Comparison of ENCODE assay signal across 1 cellular context in genomic region chr3:115822572-115822971, GRCh38.
TF ChIP-seq lines count a peak whose summit lies in the region.

No MANE protein-coding gene starts in this region.

TF ChIP-seq in HepG2, 621 proteins besides CTCF, POLR2A, EP300 and RAD21 (continued from another document and continues in another):
- TF ChIP-seq ARID5B (CRISPR knock-in tag; IDR thresholded peaks at IDR 0.05) (peak; percentile 86), ZNF101 (CRISPR knock-in tag; IDR thresholded peaks at IDR 0.05; ENCODE audit: borderline replicate concordance, low read depth) (no peak), SIX1 (CRISPR knock-in tag; IDR thresholded peaks at IDR 0.05; ENCODE audit: borderline replicate concordance) (no peak), ZNF501 (CRISPR knock-in tag; IDR thresholded peaks at IDR 0.05) (no peak), HOMEZ (CRISPR knock-in tag; IDR thresholded peaks at IDR 0.05; ENCODE audit: low read depth) (no peak), ATF3 (CRISPR knock-in tag; IDR thresholded peaks at IDR 0.05) (no peak; the same call in 1 of the 2 replicates), ATRX (CRISPR knock-in tag; IDR thresholded peaks at IDR 0.05; ENCODE audit: borderline replicate concordance) (no peak), ZMYM2 (CRISPR knock-in tag; IDR thresholded peaks at IDR 0.05) (peak; percentile 61), MIXL1 (CRISPR knock-in tag; IDR thresholded peaks at IDR 0.05) (0 out of 2 replicates have a peak, but pooled peaks have one; percentile 50), ZNF251 (CRISPR knock-in tag; IDR thresholded peaks at IDR 0.05) (no peak), ZNF280D (CRISPR knock-in tag; IDR thresholded peaks at IDR 0.05) (no peak), ZNF772 (CRISPR knock-in tag; IDR thresholded peaks at IDR 0.05) (no peak), FOXO1 (CRISPR knock-in tag; IDR thresholded peaks at IDR 0.05) (peak; percentile 22; the same call in 1 of the 2 replicates), ZUFSP (CRISPR knock-in tag; IDR thresholded peaks at IDR 0.05; ENCODE audit: borderline replicate concordance) (no peak), ZBTB38 (CRISPR knock-in tag; IDR thresholded peaks at IDR 0.05) (no peak), RCOR2 (CRISPR knock-in tag; IDR thresholded peaks at IDR 0.05) (0 out of 2 replicates have a peak, but pooled peaks have one; percentile 29), IRF2 (CRISPR knock-in tag; IDR thresholded peaks at IDR 0.05) (no peak), ZNF503 (CRISPR knock-in tag; IDR thresholded peaks at IDR 0.05) (peak; percentile 47; the same call in 1 of the 2 replicates), ZMYM4 (CRISPR knock-in tag; IDR thresholded peaks at IDR 0.05) (peak; percentile 41; the same call in 1 of the 2 replicates), FOXC1 (CRISPR knock-in tag; IDR thresholded peaks at IDR 0.05; ENCODE audit: borderline replicate concordance) (no peak), ZNF644 (CRISPR knock-in tag; IDR thresholded peaks at IDR 0.05; ENCODE audit: low read depth) (0 out of 2 replicates have a peak, but pooled peaks have one; percentile 16), ETS1 (CRISPR knock-in tag; IDR thresholded peaks at IDR 0.05) (no peak), HDAC6 (IDR thresholded peaks at IDR 0.05; ENCODE audit: low read depth, low read length) (no peak), ZNF530 (CRISPR knock-in tag; IDR thresholded peaks at IDR 0.05; ENCODE audit: low read depth) (no peak), CENPBD1 (CRISPR knock-in tag; IDR thresholded peaks at IDR 0.05; ENCODE audit: borderline replicate concordance, low read depth) (no peak), ZNF674 (CRISPR knock-in tag; IDR thresholded peaks at IDR 0.05; ENCODE audit: low read depth) (no peak), SNAPC2 (CRISPR knock-in tag; IDR thresholded peaks at IDR 0.05) (no peak), ETV5 (CRISPR knock-in tag; IDR thresholded peaks at IDR 0.05; ENCODE audit: borderline replicate concordance) (peak; percentile 81), DPF2 (CRISPR knock-in tag; IDR thresholded peaks at IDR 0.05; ENCODE audit: borderline replicate concordance, low read depth) (no peak), FOXP1 (IDR thresholded peaks at IDR 0.05) (no peak), FOXP1 (CRISPR knock-in tag; IDR thresholded peaks at IDR 0.05) (peak; percentile 73; the same call in 1 of the 2 replicates), RFX3 (CRISPR knock-in tag; IDR thresholded peaks at IDR 0.05) (no peak), ZEB1 (IDR thresholded peaks at IDR 0.05; ENCODE audit: insufficient replicate concordance, low read depth) (no peak), TFE3 (CRISPR knock-in tag; IDR thresholded peaks at IDR 0.05) (peak; percentile 50; the same call in 1 of the 2 replicates), ZNF274 (CRISPR knock-in tag; IDR thresholded peaks at IDR 0.05) (no peak), ZNF234 (CRISPR knock-in tag; conservative IDR thresholded peaks at IDR 0.05) (no peak), HNRNPK (IDR thresholded peaks at IDR 0.05; ENCODE audit: low read depth, low read length, poor library complexity, severe bottlenecking) (no peak), GMEB1 (CRISPR knock-in tag; IDR thresholded peaks at IDR 0.05; ENCODE audit: borderline replicate concordance) (no peak), REPIN1 (CRISPR knock-in tag; IDR thresholded peaks at IDR 0.05; ENCODE audit: borderline replicate concordance, low read depth) (no peak), MAFK (conservative IDR thresholded peaks at IDR 0.05 in 1 of 2, IDR thresholded peaks at IDR 0.05 in 1 of 2; ENCODE audit: low read length in 2 of 2) (peak in 1 of 2 experiments; percentile 42; a peak in 3 of 4 replicates), CBX2 (IDR thresholded peaks at IDR 0.05; ENCODE audit: low read depth, low read length) (no peak), CBX2 (CRISPR knock-in tag; IDR thresholded peaks at IDR 0.05; ENCODE audit: low read depth) (no peak), ARID2 (CRISPR knock-in tag; IDR thresholded peaks at IDR 0.05; ENCODE audit: borderline replicate concordance) (no peak), PHF21A (CRISPR knock-in tag; IDR thresholded peaks at IDR 0.05) (peak; percentile 65), BHLHE40 (IDR thresholded peaks at IDR 0.05; ENCODE audit: low read length) (no peak), FOSL2 (CRISPR knock-in tag; IDR thresholded peaks at IDR 0.05) (peak; percentile 88), ZNF607 (CRISPR knock-in tag; IDR thresholded peaks at IDR 0.05; ENCODE audit: borderline replicate concordance) (no peak), EED (CRISPR knock-in tag; IDR thresholded peaks at IDR 0.05) (no peak), ZNF816 (CRISPR knock-in tag; IDR thresholded peaks at IDR 0.05; ENCODE audit: borderline replicate concordance) (no peak), ZIK1 (CRISPR knock-in tag; IDR thresholded peaks at IDR 0.05; ENCODE audit: borderline replicate concordance, low read depth) (no peak), PCBP2 (optimal IDR thresholded peaks at IDR 0.05; ENCODE audit: low read depth, low read length, poor library complexity, severe bottlenecking) (no peak)
